ENCODE assay signal across 21 cellular contexts in the genomic region with DNA sequence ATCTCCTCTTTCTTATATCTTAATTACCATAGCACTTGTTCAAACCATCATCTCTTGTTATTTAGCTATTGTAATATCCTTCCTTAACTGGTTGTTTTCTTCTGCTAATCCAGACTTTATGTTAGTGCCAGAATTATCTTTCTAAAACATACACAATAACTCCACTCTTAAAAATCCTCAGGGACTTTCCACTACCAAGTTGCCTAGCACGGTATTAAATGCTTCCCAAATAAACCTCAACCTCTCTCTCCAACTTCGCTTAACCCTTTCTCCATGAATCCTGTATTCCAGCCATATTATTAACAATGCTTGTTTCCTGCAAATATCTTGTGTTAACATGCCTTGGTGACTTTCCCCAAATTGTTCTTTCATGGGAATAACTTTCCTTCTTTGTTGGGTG.
"Had no signal": no experiment of that assay in that cellular context is flagged by ENCODE, and none has a peak within 500 bp of the region (broad histone marks: within the 10 kb centered on the region; RNA-seq: fewer than 3 reads in every experiment).

No MANE protein-coding gene starts in this region.

- H3K27me3 ChIP-seq: MG63, SJSA1 had no signal

- H3K4me3 ChIP-seq: MG63, SJSA1, SK-N-MC had no signal

- ATAC-seq: HepG2 had no signal

- FAIRE-seq: HepG2, RCC 7860 had no signal

- H3K9me3 ChIP-seq: MG63, SJSA1 had no signal

- H3K27ac ChIP-seq: SJSA1, SK-N-MC had no signal

- DNase-seq: IMR-90, Karpas-422, KG1, MG63, NCI-H1092, NCI-H1436, NCI-H187 treated with DMSO at 0.1 percent for 48 hours, NCI-H2029 treated with DMSO at 0.1 percent for 48 hours, NCI-H2171, NCI-H226, NCI-H446, NCI-H510A, NCI-H524 treated with DMSO at 0.1 percent for 48 hours, NCI-H774, Right ventricle myocardium superior, RPMI8226, SIG-M5 had no signal
